In genomic region chr2:185687001-185687400, GRCh38 we compare ENCODE assay signal across 1 cellular context. TPM values are rescaled to one million over a fixed set of nuclear protein-coding genes. Genes with fewer than 3 reads are reported as not detected.
"Had no signal": no experiment of that assay in that cellular context is flagged by ENCODE, and none has a peak within 500 bp of the region (broad histone marks: within the 10 kb centered on the region; RNA-seq: fewer than 3 reads in every experiment).

No MANE protein-coding gene starts in this region.

RNA-seq across cellular contexts. Expression of gene FSIP2, which starts 51.6 kb away (rescaled TPM):
- total RNA-seq: GM23248 had no signal
